2 cellular contexts compared by ENCODE assay signal in genomic region chr2:3294066-3294465, GRCh38.
TF ChIP-seq lines count a peak whose summit lies in the region.

No MANE protein-coding gene starts in this region.

TF ChIP-seq in A549, 52 proteins besides CTCF, POLR2A, EP300 and RAD21 (continued from another document):
- TF ChIP-seq ELK1 (IDR thresholded peaks at IDR 0.05; ENCODE audit: low read depth, low read length) (no peak), RNF2 (IDR thresholded peaks at IDR 0.05; ENCODE audit: borderline replicate concordance, low read depth) (no peak), HMGXB4 (CRISPR knock-in tag; IDR thresholded peaks at IDR 0.05; ENCODE audit: borderline replicate concordance) (no peak)

TF ChIP-seq in SK-N-SH treated with all-trans-retinoic acid at 6 μM for 48 hours, 23 proteins besides CTCF, POLR2A, EP300 and RAD21 (continued from another document):
- TF ChIP-seq, protein P1, sequence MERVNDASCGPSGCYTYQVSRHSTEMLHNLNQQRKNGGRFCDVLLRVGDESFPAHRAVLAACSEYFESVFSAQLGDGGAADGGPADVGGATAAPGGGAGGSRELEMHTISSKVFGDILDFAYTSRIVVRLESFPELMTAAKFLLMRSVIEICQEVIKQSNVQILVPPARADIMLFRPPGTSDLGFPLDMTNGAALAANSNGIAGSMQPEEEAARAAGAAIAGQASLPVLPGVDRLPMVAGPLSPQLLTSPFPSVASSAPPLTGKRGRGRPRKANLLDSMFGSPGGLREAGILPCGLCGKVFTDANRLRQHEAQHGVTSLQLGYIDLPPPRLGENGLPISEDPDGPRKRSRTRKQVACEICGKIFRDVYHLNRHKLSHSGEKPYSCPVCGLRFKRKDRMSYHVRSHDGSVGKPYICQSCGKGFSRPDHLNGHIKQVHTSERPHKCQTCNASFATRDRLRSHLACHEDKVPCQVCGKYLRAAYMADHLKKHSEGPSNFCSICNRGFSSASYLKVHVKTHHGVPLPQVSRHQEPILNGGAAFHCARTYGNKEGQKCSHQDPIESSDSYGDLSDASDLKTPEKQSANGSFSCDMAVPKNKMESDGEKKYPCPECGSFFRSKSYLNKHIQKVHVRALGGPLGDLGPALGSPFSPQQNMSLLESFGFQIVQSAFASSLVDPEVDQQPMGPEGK (CRISPR knock-in tag; IDR thresholded peaks at IDR 0.05; ENCODE audit: borderline replicate concordance), result no peak
- TF ChIP-seq ZFP30 (CRISPR knock-in tag; IDR thresholded peaks at IDR 0.05), result no peak
- TF ChIP-seq, protein P2, sequence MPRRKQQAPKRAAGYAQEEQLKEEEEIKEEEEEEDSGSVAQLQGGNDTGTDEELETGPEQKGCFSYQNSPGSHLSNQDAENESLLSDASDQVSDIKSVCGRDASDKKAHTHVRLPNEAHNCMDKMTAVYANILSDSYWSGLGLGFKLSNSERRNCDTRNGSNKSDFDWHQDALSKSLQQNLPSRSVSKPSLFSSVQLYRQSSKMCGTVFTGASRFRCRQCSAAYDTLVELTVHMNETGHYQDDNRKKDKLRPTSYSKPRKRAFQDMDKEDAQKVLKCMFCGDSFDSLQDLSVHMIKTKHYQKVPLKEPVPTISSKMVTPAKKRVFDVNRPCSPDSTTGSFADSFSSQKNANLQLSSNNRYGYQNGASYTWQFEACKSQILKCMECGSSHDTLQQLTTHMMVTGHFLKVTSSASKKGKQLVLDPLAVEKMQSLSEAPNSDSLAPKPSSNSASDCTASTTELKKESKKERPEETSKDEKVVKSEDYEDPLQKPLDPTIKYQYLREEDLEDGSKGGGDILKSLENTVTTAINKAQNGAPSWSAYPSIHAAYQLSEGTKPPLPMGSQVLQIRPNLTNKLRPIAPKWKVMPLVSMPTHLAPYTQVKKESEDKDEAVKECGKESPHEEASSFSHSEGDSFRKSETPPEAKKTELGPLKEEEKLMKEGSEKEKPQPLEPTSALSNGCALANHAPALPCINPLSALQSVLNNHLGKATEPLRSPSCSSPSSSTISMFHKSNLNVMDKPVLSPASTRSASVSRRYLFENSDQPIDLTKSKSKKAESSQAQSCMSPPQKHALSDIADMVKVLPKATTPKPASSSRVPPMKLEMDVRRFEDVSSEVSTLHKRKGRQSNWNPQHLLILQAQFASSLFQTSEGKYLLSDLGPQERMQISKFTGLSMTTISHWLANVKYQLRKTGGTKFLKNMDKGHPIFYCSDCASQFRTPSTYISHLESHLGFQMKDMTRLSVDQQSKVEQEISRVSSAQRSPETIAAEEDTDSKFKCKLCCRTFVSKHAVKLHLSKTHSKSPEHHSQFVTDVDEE (CRISPR knock-in tag; IDR thresholded peaks at IDR 0.05), result no peak
